In genomic region chr1:62318320-62318755, GRCh38 we compare ENCODE assay signal across 12 cellular contexts. TPM values are rescaled to one million over a fixed set of nuclear protein-coding genes. Genes with fewer than 3 reads are reported as not detected.
A peak's percentile ranks its signal among the peaks of the same experiment; 100 is the strongest.
DNase-seq lines count a peak whose midpoint lies in the region; ATAC-seq and TF ChIP-seq lines count a peak whose summit lies in the region.
"Had no signal": no experiment of that assay in that cellular context is flagged by ENCODE, and none has a peak within 500 bp of the region (broad histone marks: within the 10 kb centered on the region; RNA-seq: fewer than 3 reads in every experiment).

No MANE protein-coding gene starts in this region.

- H3K4me3 Mint-ChIP-seq in endodermal cell = peak overlapping the region; percentile 58
- peak overlapping the region in 1 of 2 donors; percentile 43 for H3K4me3 Mint-ChIP-seq in activated T-cell treated with anti-CD3 and anti-CD28 coated beads, Interleukin-2, amount 50 U/mL, for 72 hours
- H3K4me3 Mint-ChIP-seq: activated T-helper 1 cell treated with anti-CD3 and anti-CD28 coated beads, Interleukin-12 subunit alpha, Interleukin-12 subunit beta, Interleukin-2, Interleukin-4 antibody, amounts not matched to agents 30 ng/mL and 10 ng/mL and 1 ng/mL, durations not matched to agents 14 hours and 24 hours and 36 hours; HFFc6 had no signal

- no peak overlapping the region for H3K27ac Mint-ChIP-seq in endodermal cell
- H3K27ac Mint-ChIP-seq in activated T-cell treated with anti-CD3 and anti-CD28 coated beads, Interleukin-2, amount 50 U/mL, for 72 hours = no peak overlapping the region
- H3K27ac Mint-ChIP-seq: activated T-helper 1 cell treated with anti-CD3 and anti-CD28 coated beads, Interleukin-12 subunit alpha, Interleukin-12 subunit beta, Interleukin-2, Interleukin-4 antibody, amounts not matched to agents 30 ng/mL and 10 ng/mL and 1 ng/mL, durations not matched to agents 14 hours and 24 hours and 36 hours; CD8-positive, alpha-beta memory T cell; HFFc6 had no signal

- intact Hi-C loops in mucosa of descending colon (cut with DNase I, micrococcal nuclease) = no loop called here

- H3K27ac ChIP-seq in endodermal cell (ENCODE audit: low read depth, low read length) (no peak overlapping the region), subcutaneous abdominal adipose tissue (ENCODE audit: low read depth, low read length) (peak overlapping the region; percentile 16)

- H3K9ac ChIP-seq in endodermal cell (ENCODE audit: extremely low read depth, low read length, poor library complexity, severe bottlenecking) = no peak overlapping the region
- H3K9ac ChIP-seq in subcutaneous abdominal adipose tissue (ENCODE audit: low read length in 5 of 5) = peak overlapping the region in 2 of 5 donors; percentile 46 to 70

- in situ Hi-C loops in ACHN (cut with HindIII; ENCODE audit: low pct_ligation_motif_present, low pct_unique_long_range_greater_than_20kb, low sequenced_read_pairs) = no loop called here

- H3K4me1 ChIP-seq in endodermal cell (ENCODE audit: control insufficient read depth, insufficient read depth, low read length) (no peaks in the 10 kb centered on the region), mucosa of descending colon (ENCODE audit: low read depth) (peaks cover 9% of the 10 kb centered on the region), subcutaneous abdominal adipose tissue (ENCODE audit: control insufficient read depth in 5 of 5, insufficient read depth in 5 of 5, low read length in 5 of 5) (peaks cover 1 to 41% (median 36%) of the 10 kb centered on the region in 5 donors)

- 13 to 19% methylated on average over 16 to 27 of the region's 27 CpGs for WGBS in endodermal cell (ENCODE audit: insufficient coverage in 1 of 2, insufficient read length in 1 of 2), 2 experiments

- H3K36me3 ChIP-seq in endodermal cell (ENCODE audit: control insufficient read depth, insufficient read depth, low read length) = no peaks in the 10 kb centered on the region
- H3K36me3 ChIP-seq in mucosa of descending colon (ENCODE audit: low read depth) = no peaks in the 10 kb centered on the region
- no peaks in the 10 kb centered on the region for H3K36me3 ChIP-seq in subcutaneous abdominal adipose tissue (ENCODE audit: control insufficient read depth in 5 of 5, insufficient read depth in 5 of 5, low read length in 5 of 5)

- peak; percentile 53 for ATAC-seq in mucosa of descending colon
- ATAC-seq in activated T-cell treated with anti-CD3 and anti-CD28 coated beads, Interleukin-2, amount 50 U/mL, for 72 hours (replicated peaks in 1 of 2) = no peak
- no peak for ATAC-seq in HG03571 (IDR thresholded peaks at IDR 0.05; ENCODE audit: unreplicated experiment)

- H3K27me3 Mint-ChIP-seq in endodermal cell (ENCODE audit: insufficient read depth) = peaks cover 64% of the 10 kb centered on the region
- H3K27me3 Mint-ChIP-seq in activated T-cell treated with anti-CD3 and anti-CD28 coated beads, Interleukin-2, amount 50 U/mL, for 72 hours (ENCODE audit: low read depth) = peaks cover 45% of the 10 kb centered on the region

- peaks cover 5% of the 10 kb centered on the region for H3K4me1 Mint-ChIP-seq in endodermal cell
- H3K4me1 Mint-ChIP-seq in activated T-cell treated with anti-CD3 and anti-CD28 coated beads, Interleukin-2, amount 50 U/mL, for 72 hours (ENCODE audit: low read depth) = peaks cover 5% of the 10 kb centered on the region

- no peaks in the 10 kb centered on the region for H3K36me3 Mint-ChIP-seq in endodermal cell (ENCODE audit: low read depth)
- no peaks in the 10 kb centered on the region for H3K36me3 Mint-ChIP-seq in activated T-cell treated with anti-CD3 and anti-CD28 coated beads, Interleukin-2, amount 50 U/mL, for 72 hours (ENCODE audit: insufficient read depth in 2 of 2)
- H3K36me3 Mint-ChIP-seq: CD8-positive, alpha-beta memory T cell had no signal

- TF ChIP-seq CTCF in endodermal cell (conservative IDR thresholded peaks at IDR 0.05) = no peak
- no peak for TF ChIP-seq CTCF in mucosa of descending colon (IDR thresholded peaks at IDR 0.05)

- H3K9me3 ChIP-seq in endodermal cell (ENCODE audit: control insufficient read depth, low read length) = no peaks in the 10 kb centered on the region
- no peaks in the 10 kb centered on the region for H3K9me3 ChIP-seq in mucosa of descending colon
- no peaks in the 10 kb centered on the region for H3K9me3 ChIP-seq in subcutaneous abdominal adipose tissue (ENCODE audit: control insufficient read depth in 5 of 5, low read length in 5 of 5)

- H3K9me3 Mint-ChIP-seq in endodermal cell = no peaks in the 10 kb centered on the region
- H3K9me3 Mint-ChIP-seq in activated T-cell treated with anti-CD3 and anti-CD28 coated beads, Interleukin-2, amount 50 U/mL, for 72 hours = no peaks in the 10 kb centered on the region
- H3K9me3 Mint-ChIP-seq: activated T-helper 1 cell treated with anti-CD3 and anti-CD28 coated beads, Interleukin-12 subunit alpha, Interleukin-12 subunit beta, Interleukin-2, Interleukin-4 antibody, amounts not matched to agents 30 ng/mL and 10 ng/mL and 1 ng/mL, durations not matched to agents 14 hours and 24 hours and 36 hours; CD8-positive, alpha-beta memory T cell had no signal

- H3K4me3 ChIP-seq in endodermal cell (ENCODE audit: low read length) (peak overlapping the region; percentile 74), mucosa of descending colon (no peak overlapping the region), subcutaneous abdominal adipose tissue (ENCODE audit: low read depth in 1 of 5, low read length in 5 of 5) (peak overlapping the region; percentile 56 to 81 (median 64))

- peak; percentile 33 for DNase-seq in NCI-H69 (lab: John Stamatoyannopoulos, UW)
- peak; percentile 77 for DNase-seq in endodermal cell
- peak in 1 of 3 donors; percentile 31 for DNase-seq in mucosa of descending colon
- DNase-seq in activated T-cell treated with anti-CD3 and anti-CD28 coated beads, Interleukin-2, amount 50 U/mL, for 72 hours = no peak
- no peak for DNase-seq in activated CD4-positive, CD25-positive, alpha-beta regulatory T cell (lab: John Stamatoyannopoulos, UW)
- no peak for DNase-seq in ACHN
- DNase-seq: CD8-positive, alpha-beta memory T cell; HFFc6; stimulated activated CD4-positive, alpha-beta T cell treated with anti-CD3 and anti-CD28 coated beads, Interleukin-2, amount 100 ng/mL, for 48 hours had no signal

- peaks cover 69% of the 10 kb centered on the region for H3K27me3 ChIP-seq in endodermal cell (ENCODE audit: control insufficient read depth, insufficient read depth, low read length, poor library complexity, severe bottlenecking)
- peaks cover 0 to 9% (median 6%) of the 10 kb centered on the region in 5 donors for H3K27me3 ChIP-seq in subcutaneous abdominal adipose tissue (ENCODE audit: control insufficient read depth in 5 of 5, insufficient read depth in 4 of 5, low read length in 5 of 5)

RNA-seq across cellular contexts. Expression of gene KANK4, which starts 0.9 kb away (rescaled TPM):
- under 1 TPM; 0.46 to 0.70 TPM for total RNA-seq in endodermal cell
- 4.6 TPM for polyA plus RNA-seq in endodermal cell (2013, experiment 1 of 2)
- polyA plus RNA-seq in endodermal cell (2013, experiment 2 of 2) = 4.9 TPM
- total RNA-seq in mucosa of descending colon = 1 to 10 TPM; 1.6 to 2.6 (median 1.7) TPM
- not detected for total RNA-seq in activated T-cell treated with anti-CD3 and anti-CD28 coated beads, Interleukin-2, amount 50 U/mL, for 72 hours
- total RNA-seq: activated T-helper 1 cell treated with anti-CD3 and anti-CD28 coated beads, Interleukin-12 subunit alpha, Interleukin-12 subunit beta, Interleukin-2, Interleukin-4 antibody, amounts not matched to agents 30 ng/mL and 10 ng/mL and 1 ng/mL, durations not matched to agents 14 hours and 24 hours and 36 hours; CD8-positive, alpha-beta memory T cell; HFFc6 had no signal
- polyA plus RNA-seq: CD8-positive, alpha-beta memory T cell had no signal

Comparison
In these comparisons a context has a peak if more than half of its experiments do, and no peak if none do; other contexts are left out.
1. DNase-seq: peak in NCI-H69 (single experiment) and endodermal cell (single experiment); none in activated T-cell treated with anti-CD3 and anti-CD28 coated beads, Interleukin-2, amount 50 U/mL, for 72 hours (0 of 2), activated CD4-positive, CD25-positive, alpha-beta regulatory T cell (0 of 4) and ACHN (single experiment).